ENCODE assay signal across 1 cellular context in the genomic region with DNA sequence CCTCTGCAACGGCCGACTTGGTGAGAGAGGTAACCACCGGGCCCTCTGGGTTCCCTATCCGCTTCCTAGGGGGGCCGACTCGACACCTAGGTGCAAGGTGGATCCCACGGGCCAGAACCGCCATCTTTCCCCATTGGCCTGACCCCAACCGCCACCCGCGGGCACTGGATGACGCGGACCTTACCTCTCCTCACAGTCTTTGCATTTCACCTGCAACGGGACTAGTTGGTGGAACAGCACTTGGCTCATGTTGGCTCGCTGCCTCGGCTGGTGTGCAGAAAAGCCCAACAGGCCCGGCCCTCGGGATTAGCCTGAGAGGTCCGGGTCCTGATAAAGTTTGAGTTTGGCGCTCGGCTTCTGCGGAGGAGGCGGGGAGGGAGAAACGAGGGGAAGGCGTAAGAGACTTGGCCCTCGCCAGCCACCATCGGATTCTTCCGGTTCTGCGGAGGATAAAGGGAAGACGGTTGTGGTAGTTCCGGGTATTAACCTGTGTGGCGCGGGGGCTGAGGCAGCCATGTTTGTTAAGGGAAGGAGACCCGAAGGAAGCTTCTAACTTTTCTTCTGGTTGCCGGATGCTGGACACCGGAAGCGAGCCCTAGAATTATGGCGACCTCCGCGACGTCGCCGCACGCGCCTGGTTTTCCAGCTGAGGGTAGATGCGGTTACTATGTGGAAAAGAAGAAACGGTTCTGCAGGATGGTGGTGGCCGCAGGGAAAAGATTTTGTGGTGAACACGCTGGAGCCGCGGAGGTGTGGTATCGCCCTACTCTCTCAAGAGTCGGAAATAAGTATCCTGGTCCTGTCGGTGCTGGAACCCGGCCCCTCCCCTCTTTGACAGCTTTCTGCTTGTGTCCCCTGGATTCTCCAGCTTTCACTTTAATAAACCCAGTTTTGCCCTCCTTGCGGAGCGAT.
TF ChIP-seq lines count a peak whose summit lies in the region.

SASS6 (minus strand) TSS at position 365 of the 912 bp plus-strand sequence; CDS start at position 249, 116 bp downstream.
TRMT13 (plus strand) TSS at position 598 of the 912 bp plus-strand sequence; CDS start at position 604, 6 bp downstream.

TF ChIP-seq in HepG2, 621 proteins besides CTCF, POLR2A, EP300 and RAD21 (continued from another document and continues in another):
- TF ChIP-seq ZNF609 (CRISPR knock-in tag; IDR thresholded peaks at IDR 0.05; ENCODE audit: borderline replicate concordance) (no peak; the same call in 1 of the 2 replicates), SRF (IDR thresholded peaks at IDR 0.05; ENCODE audit: low read depth, low read length) (no peak), NFIC (IDR thresholded peaks at IDR 0.05; ENCODE audit: low read length) (0 out of 2 replicates have a peak, but pooled peaks have one; percentile 51), PHF5A (CRISPR knock-in tag; IDR thresholded peaks at IDR 0.05; ENCODE audit: low read depth, unreplicated experiment) (peak; percentile 63), TRAFD1 (CRISPR knock-in tag; IDR thresholded peaks at IDR 0.05; ENCODE audit: borderline replicate concordance) (no peak; the same call in 1 of the 2 replicates), ATF5 (CRISPR knock-in tag; IDR thresholded peaks at IDR 0.05; ENCODE audit: low read depth) (no peak), MYNN (CRISPR knock-in tag; IDR thresholded peaks at IDR 0.05; ENCODE audit: low read depth) (no peak; the same call in 1 of the 2 replicates), MXI1 (IDR thresholded peaks at IDR 0.05; ENCODE audit: borderline replicate concordance, low read depth, low read length) (peak; percentile 96), NKX3-1 (CRISPR knock-in tag; IDR thresholded peaks at IDR 0.05) (peak; percentile 87), MBD4 (IDR thresholded peaks at IDR 0.05; ENCODE audit: borderline replicate concordance, low read length) (no peak)
- TF ChIP-seq, protein P1, sequence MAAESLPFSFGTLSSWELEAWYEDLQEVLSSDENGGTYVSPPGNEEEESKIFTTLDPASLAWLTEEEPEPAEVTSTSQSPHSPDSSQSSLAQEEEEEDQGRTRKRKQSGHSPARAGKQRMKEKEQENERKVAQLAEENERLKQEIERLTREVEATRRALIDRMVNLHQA (CRISPR knock-in tag; IDR thresholded peaks at IDR 0.05), result no peak
- TF ChIP-seq, protein P2, sequence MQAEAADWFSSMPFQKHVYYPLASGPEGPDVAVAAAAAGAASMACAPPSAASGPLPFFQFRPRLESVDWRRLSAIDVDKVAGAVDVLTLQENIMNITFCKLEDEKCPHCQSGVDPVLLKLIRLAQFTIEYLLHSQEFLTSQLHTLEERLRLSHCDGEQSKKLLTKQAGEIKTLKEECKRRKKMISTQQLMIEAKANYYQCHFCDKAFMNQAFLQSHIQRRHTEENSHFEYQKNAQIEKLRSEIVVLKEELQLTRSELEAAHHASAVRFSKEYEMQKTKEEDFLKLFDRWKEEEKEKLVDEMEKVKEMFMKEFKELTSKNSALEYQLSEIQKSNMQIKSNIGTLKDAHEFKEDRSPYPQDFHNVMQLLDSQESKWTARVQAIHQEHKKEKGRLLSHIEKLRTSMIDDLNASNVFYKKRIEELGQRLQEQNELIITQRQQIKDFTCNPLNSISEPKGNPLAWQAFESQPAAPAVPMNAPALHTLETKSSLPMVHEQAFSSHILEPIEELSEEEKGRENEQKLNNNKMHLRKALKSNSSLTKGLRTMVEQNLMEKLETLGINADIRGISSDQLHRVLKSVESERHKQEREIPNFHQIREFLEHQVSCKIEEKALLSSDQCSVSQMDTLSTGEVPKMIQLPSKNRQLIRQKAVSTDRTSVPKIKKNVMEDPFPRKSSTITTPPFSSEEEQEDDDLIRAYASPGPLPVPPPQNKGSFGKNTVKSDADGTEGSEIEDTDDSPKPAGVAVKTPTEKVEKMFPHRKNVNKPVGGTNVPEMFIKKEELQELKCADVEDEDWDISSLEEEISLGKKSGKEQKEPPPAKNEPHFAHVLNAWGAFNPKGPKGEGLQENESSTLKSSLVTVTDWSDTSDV (CRISPR knock-in tag; IDR thresholded peaks at IDR 0.05), result no peak
- TF ChIP-seq, protein P3, sequence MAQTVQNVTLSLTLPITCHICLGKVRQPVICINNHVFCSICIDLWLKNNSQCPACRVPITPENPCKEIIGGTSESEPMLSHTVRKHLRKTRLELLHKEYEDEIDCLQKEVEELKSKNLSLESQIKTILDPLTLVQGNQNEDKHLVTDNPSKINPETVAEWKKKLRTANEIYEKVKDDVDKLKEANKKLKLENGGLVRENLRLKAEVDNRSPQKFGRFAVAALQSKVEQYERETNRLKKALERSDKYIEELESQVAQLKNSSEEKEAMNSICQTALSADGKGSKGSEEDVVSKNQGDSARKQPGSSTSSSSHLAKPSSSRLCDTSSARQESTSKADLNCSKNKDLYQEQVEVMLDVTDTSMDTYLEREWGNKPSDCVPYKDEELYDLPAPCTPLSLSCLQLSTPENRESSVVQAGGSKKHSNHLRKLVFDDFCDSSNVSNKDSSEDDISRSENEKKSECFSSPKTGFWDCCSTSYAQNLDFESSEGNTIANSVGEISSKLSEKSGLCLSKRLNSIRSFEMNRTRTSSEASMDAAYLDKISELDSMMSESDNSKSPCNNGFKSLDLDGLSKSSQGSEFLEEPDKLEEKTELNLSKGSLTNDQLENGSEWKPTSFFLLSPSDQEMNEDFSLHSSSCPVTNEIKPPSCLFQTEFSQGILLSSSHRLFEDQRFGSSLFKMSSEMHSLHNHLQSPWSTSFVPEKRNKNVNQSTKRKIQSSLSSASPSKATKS (CRISPR knock-in tag; IDR thresholded peaks at IDR 0.05), result peak; percentile 53; the same call in 1 of the 2 replicates
- TF ChIP-seq, protein P4, sequence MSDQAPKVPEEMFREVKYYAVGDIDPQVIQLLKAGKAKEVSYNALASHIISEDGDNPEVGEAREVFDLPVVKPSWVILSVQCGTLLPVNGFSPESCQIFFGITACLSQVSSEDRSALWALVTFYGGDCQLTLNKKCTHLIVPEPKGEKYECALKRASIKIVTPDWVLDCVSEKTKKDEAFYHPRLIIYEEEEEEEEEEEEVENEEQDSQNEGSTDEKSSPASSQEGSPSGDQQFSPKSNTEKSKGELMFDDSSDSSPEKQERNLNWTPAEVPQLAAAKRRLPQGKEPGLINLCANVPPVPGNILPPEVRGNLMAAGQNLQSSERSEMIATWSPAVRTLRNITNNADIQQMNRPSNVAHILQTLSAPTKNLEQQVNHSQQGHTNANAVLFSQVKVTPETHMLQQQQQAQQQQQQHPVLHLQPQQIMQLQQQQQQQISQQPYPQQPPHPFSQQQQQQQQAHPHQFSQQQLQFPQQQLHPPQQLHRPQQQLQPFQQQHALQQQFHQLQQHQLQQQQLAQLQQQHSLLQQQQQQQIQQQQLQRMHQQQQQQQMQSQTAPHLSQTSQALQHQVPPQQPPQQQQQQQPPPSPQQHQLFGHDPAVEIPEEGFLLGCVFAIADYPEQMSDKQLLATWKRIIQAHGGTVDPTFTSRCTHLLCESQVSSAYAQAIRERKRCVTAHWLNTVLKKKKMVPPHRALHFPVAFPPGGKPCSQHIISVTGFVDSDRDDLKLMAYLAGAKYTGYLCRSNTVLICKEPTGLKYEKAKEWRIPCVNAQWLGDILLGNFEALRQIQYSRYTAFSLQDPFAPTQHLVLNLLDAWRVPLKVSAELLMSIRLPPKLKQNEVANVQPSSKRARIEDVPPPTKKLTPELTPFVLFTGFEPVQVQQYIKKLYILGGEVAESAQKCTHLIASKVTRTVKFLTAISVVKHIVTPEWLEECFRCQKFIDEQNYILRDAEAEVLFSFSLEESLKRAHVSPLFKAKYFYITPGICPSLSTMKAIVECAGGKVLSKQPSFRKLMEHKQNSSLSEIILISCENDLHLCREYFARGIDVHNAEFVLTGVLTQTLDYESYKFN (CRISPR knock-in tag; conservative IDR thresholded peaks at IDR 0.05), result peak; percentile 57
- TF ChIP-seq, protein P5, sequence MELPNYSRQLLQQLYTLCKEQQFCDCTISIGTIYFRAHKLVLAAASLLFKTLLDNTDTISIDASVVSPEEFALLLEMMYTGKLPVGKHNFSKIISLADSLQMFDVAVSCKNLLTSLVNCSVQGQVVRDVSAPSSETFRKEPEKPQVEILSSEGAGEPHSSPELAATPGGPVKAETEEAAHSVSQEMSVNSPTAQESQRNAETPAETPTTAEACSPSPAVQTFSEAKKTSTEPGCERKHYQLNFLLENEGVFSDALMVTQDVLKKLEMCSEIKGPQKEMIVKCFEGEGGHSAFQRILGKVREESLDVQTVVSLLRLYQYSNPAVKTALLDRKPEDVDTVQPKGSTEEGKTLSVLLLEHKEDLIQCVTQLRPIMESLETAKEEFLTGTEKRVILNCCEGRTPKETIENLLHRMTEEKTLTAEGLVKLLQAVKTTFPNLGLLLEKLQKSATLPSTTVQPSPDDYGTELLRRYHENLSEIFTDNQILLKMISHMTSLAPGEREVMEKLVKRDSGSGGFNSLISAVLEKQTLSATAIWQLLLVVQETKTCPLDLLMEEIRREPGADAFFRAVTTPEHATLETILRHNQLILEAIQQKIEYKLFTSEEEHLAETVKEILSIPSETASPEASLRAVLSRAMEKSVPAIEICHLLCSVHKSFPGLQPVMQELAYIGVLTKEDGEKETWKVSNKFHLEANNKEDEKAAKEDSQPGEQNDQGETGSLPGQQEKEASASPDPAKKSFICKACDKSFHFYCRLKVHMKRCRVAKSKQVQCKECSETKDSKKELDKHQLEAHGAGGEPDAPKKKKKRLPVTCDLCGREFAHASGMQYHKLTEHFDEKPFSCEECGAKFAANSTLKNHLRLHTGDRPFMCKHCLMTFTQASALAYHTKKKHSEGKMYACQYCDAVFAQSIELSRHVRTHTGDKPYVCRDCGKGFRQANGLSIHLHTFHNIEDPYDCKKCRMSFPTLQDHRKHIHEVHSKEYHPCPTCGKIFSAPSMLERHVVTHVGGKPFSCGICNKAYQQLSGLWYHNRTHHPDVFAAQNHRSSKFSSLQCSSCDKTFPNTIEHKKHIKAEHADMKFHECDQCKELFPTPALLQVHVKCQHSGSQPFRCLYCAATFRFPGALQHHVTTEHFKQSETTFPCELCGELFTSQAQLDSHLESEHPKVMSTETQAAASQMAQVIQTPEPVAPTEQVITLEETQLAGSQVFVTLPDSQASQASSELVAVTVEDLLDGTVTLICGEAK (IDR thresholded peaks at IDR 0.05), result peak; percentile 54
- TF ChIP-seq, protein P5 (CRISPR knock-in tag; IDR thresholded peaks at IDR 0.05), result peak; percentile 98
